ENCODE assay signal across 8 cellular contexts in genomic region chr3:53881691-53882593, GRCh38. TPM values are rescaled to one million over a fixed set of nuclear protein-coding genes. Genes with fewer than 3 reads are reported as not detected.
DNase-seq lines count a peak whose midpoint lies in the region.

Gene ACTR8 (minus strand): TSS chr3:53882152. CDS start chr3:53882101, 51 bp downstream.

- DNase-seq in GOT3 (lab: John Stamatoyannopoulos, UW) (peak; percentile 54), LoVo (ENCODE audit: low spot score) (peak; percentile 84), SK-N-DZ (ENCODE audit: low spot score) (peak; percentile 82), germinal center (ENCODE audit: low spot score) (peak; percentile 87), non-pigmented ciliary epithelial cell (ENCODE audit: low read depth) (peak; percentile 37), substantia nigra (lab: John Stamatoyannopoulos, UW) (peak; percentile 29 to 92 (median 82))
- peak; percentile 81 for DNase-seq in activated naive CD4-positive, alpha-beta T cell treated with anti-CD3 and anti-CD28 coated beads for 36 hours

- intact Hi-C loops in activated naive CD4-positive, alpha-beta T cell treated with anti-CD3 and anti-CD28 coated beads for 36 hours (cut with micrococcal nuclease): loop anchor here (1.0 kb wide), 1 partner anchor 9 kb away; the partner anchor contains the start of gene SELENOK

- H3K4me3 Mint-ChIP-seq in activated naive CD4-positive, alpha-beta T cell treated with anti-CD3 and anti-CD28 coated beads for 36 hours: peak within 1 kb of the TSS; percentile 100

- H3K4me1 ChIP-seq in ES-I3 (ENCODE audit: insufficient read depth, low read length): peaks cover 4% of the 10 kb centered on the region; the same call in 1 of the 2 replicates

- CTCF ChIA-PET in activated naive CD4-positive, alpha-beta T cell treated with anti-CD3 and anti-CD28 coated beads for 36 hours (lab: Charles Lee): interaction anchor here (1.1 kb wide), 1 partner anchor 172 kb away, joined by 3 read pairs; no protein-coding TSS in a partner anchor

- no peaks in the 10 kb centered on the region for H3K9me3 ChIP-seq in ES-I3 (ENCODE audit: control insufficient read depth, insufficient read depth, low read length)

- peak within 1 kb of the TSS; percentile 78 for H3K9ac ChIP-seq in ES-I3 (ENCODE audit: low read depth, low read length)

- H3K4me1 Mint-ChIP-seq in activated naive CD4-positive, alpha-beta T cell treated with anti-CD3 and anti-CD28 coated beads for 36 hours (ENCODE audit: low read depth): peaks cover 22% of the 10 kb centered on the region

- H3K27ac Mint-ChIP-seq in activated naive CD4-positive, alpha-beta T cell treated with anti-CD3 and anti-CD28 coated beads for 36 hours: peak within 1 kb of the TSS; percentile 97

- H3K36me3 ChIP-seq in ES-I3 (ENCODE audit: insufficient read depth, low read length): peaks cover 15% of the 10 kb centered on the region

- H3K9me3 Mint-ChIP-seq in activated naive CD4-positive, alpha-beta T cell treated with anti-CD3 and anti-CD28 coated beads for 36 hours: no peaks in the 10 kb centered on the region

- peaks cover 23% of the 10 kb centered on the region for H3K36me3 Mint-ChIP-seq in activated naive CD4-positive, alpha-beta T cell treated with anti-CD3 and anti-CD28 coated beads for 36 hours (ENCODE audit: low read depth)

- H3K27me3 Mint-ChIP-seq in activated naive CD4-positive, alpha-beta T cell treated with anti-CD3 and anti-CD28 coated beads for 36 hours (ENCODE audit: low read depth): no peaks in the 10 kb centered on the region

- H3K27ac ChIP-seq in substantia nigra (ENCODE audit: low read depth, low read length, poor library complexity, severe bottlenecking): peak within 1 kb of the TSS; percentile 88

RNA-seq across cellular contexts. Expression of gene ACTR8, which starts in this region (rescaled TPM):
- 12.6 and 19.9 TPM in 2 replicates for polyA plus RNA-seq in SK-N-DZ (2014; cell fraction: cytosol; rRNA removed)
- 14.2 and 23.2 TPM in 2 replicates for polyA plus RNA-seq in SK-N-DZ (2014; cell fraction: nucleus; rRNA removed)
- 10 to 100 TPM; 29.8 to 30.3 TPM for total RNA-seq in activated naive CD4-positive, alpha-beta T cell treated with anti-CD3 and anti-CD28 coated beads for 36 hours

Comparison
In these comparisons a context has a peak if more than half of its experiments do, and no peak if none do; other contexts are left out.
1. Peak in every context shown above with its lines: DNase-seq and H3K27ac ChIP-seq.
2. DNase-seq: peak in every context shown above with its lines; median percentile 87 in germinal center; 84 in LoVo; 82 in SK-N-DZ; 82 in substantia nigra; 81 in activated naive CD4-positive, alpha-beta T cell treated with anti-CD3 and anti-CD28 coated beads for 36 hours; 54 in GOT3; 37 in non-pigmented ciliary epithelial cell.